In the genomic region with DNA sequence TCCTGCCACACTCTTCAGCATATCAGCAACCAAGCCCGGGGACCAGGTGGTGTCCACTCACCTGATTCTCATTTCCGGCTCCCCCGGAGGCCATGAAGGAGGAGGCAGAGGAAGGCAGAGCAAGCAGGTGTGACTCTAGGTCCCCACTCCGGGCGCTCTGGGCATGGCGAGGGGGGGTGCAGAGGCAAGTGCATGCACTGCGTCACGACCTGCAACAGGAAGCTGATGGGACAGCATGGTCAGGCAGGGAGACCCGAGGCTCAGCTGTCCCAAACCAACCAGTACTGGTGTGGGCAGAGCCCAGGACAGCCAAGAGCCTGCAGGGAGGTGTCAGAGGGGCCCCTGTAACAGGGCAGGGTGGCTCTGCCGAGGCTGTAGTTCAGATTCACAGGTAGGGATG, we compare ENCODE assay signal across 2 cellular contexts.
TF ChIP-seq lines count a peak whose summit lies in the region.

No MANE protein-coding gene starts in this region.

TF ChIP-seq in GM23338, 12 proteins besides CTCF, POLR2A, EP300 and RAD21 (continues in another document):
- no peak for TF ChIP-seq NANOG (IDR thresholded peaks at IDR 0.05; ENCODE audit: borderline replicate concordance)
- TF ChIP-seq STAT1 (IDR thresholded peaks at IDR 0.05; ENCODE audit: unreplicated experiment): no peak
- no peak for TF ChIP-seq POLR2AphosphoS5 (IDR thresholded peaks at IDR 0.05; ENCODE audit: low read depth)
- TF ChIP-seq REST (IDR thresholded peaks at IDR 0.05; ENCODE audit: unreplicated experiment): no peak
- TF ChIP-seq ETS1 (IDR thresholded peaks at IDR 0.05): no peak
- no peak for TF ChIP-seq EZH2phosphoT487 (IDR thresholded peaks at IDR 0.05; ENCODE audit: unreplicated experiment)
- TF ChIP-seq ZNF331 (CRISPR knock-in tag; IDR thresholded peaks at IDR 0.05; ENCODE audit: low read depth): no peak
- no peak for TF ChIP-seq EZH2 (IDR thresholded peaks at IDR 0.05; ENCODE audit: low read depth, unreplicated experiment)
- TF ChIP-seq JUNB (IDR thresholded peaks at IDR 0.05; ENCODE audit: unreplicated experiment): no peak
- no peak for TF ChIP-seq CREB1 (CRISPR knock-in tag; IDR thresholded peaks at IDR 0.05; ENCODE audit: low read depth)
- TF ChIP-seq ZNF114 (CRISPR knock-in tag; IDR thresholded peaks at IDR 0.05): no peak

TF ChIP-seq in IMR-90, 13 proteins besides CTCF, POLR2A, EP300 and RAD21:
- TF ChIP-seq NFE2L2 (IDR thresholded peaks at IDR 0.05; ENCODE audit: low read depth, low read length) (no peak), USF2 (IDR thresholded peaks at IDR 0.05; ENCODE audit: low read depth, low read length) (no peak), BHLHE40 (IDR thresholded peaks at IDR 0.05; ENCODE audit: low read depth, low read length) (no peak), SMC3 (IDR thresholded peaks at IDR 0.05; ENCODE audit: low read depth, low read length) (no peak), MAZ (IDR thresholded peaks at IDR 0.05; ENCODE audit: borderline replicate concordance, low read depth, low read length) (no peak), RCOR1 (IDR thresholded peaks at IDR 0.05; ENCODE audit: insufficient replicate concordance, low read length) (no peak), MAFK (IDR thresholded peaks at IDR 0.05; ENCODE audit: low read depth, low read length) (no peak), MXI1 (IDR thresholded peaks at IDR 0.05; ENCODE audit: borderline replicate concordance, low read depth, low read length) (no peak)
TF ChIP-seq in IMR-90: peak in this region for 0.
